ENCODE assay signal across 30 cellular contexts in the genomic region with DNA sequence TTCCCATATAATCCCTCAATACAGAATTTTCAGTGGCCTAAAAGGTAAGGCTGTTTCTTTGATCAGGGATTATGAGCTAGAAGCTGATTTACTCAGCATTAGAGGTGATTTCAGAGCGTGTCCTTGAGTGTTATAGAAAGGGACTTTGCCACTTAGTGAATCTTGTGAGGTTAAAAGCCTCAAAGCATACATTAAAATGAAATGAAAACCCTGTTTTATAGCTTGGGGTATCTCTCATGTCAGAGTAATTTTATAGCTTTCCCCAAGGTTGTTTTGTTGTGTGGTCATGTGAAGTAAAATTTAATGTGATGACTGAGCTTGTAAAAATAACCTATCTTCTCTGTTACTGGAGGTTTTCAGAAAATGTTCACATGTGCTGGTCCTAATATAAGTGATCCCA.
"Had no signal": no experiment of that assay in that cellular context is flagged by ENCODE, and none has a peak within 500 bp of the region (broad histone marks: within the 10 kb centered on the region; RNA-seq: fewer than 3 reads in every experiment).

No MANE protein-coding gene starts in this region.

- H3K36me3 ChIP-seq: adrenal gland, ascending aorta, breast epithelium, cardiac muscle cell, gastrocnemius medialis, heart left ventricle had no signal

- H3K36me3 Mint-ChIP-seq: activated naive CD8-positive, alpha-beta T cell treated with anti-CD3 and anti-CD28 coated beads for 36 hours; brain had no signal

- H3K9me3 Mint-ChIP-seq: activated CD4-positive, alpha-beta memory T cell treated with anti-CD3 and anti-CD28 coated beads, Interleukin-2, amount 10 ng/mL, durations not matched to agents 7 days and 5 days; activated CD4-positive, alpha-beta T cell treated with anti-CD3 and anti-CD28 coated beads, Interleukin-2, amount 10 ng/mL, durations not matched to agents 7 days and 5 days; activated naive CD8-positive, alpha-beta T cell treated with anti-CD3 and anti-CD28 coated beads for 36 hours; activated naive CD8-positive, alpha-beta T cell treated with anti-CD3 and anti-CD28 coated beads, Interleukin-2, amount 50 U/mL, for 24 hours; activated T-cell treated with anti-CD3 and anti-CD28 coated beads, Interleukin-2, amount 50 U/mL, for 4 hours; activated T-helper 17 cell treated with anti-CD3 and anti-CD28 coated beads, Interleukin-2, amount 50 U/mL, for 72 hours; brain; central memory CD8-positive, alpha-beta T cell; dendritic cell treated with granulocyte-macrophage colony-stimulating factor and Interleukin-4, amounts not matched to agents 40 ng/mL and 50 ng/mL, for 4 days; endodermal cell had no signal

- H3K4me3 Mint-ChIP-seq: activated CD4-positive, alpha-beta memory T cell treated with anti-CD3 and anti-CD28 coated beads, Interleukin-2, amount 10 ng/mL, durations not matched to agents 7 days and 5 days; activated CD4-positive, alpha-beta T cell treated with anti-CD3 and anti-CD28 coated beads, Interleukin-2, amount 10 ng/mL, durations not matched to agents 7 days and 5 days; activated naive CD8-positive, alpha-beta T cell treated with anti-CD3 and anti-CD28 coated beads for 36 hours; activated naive CD8-positive, alpha-beta T cell treated with anti-CD3 and anti-CD28 coated beads, Interleukin-2, amount 50 U/mL, for 24 hours; activated T-cell treated with anti-CD3 and anti-CD28 coated beads, Interleukin-2, amount 50 U/mL, for 4 hours; activated T-helper 17 cell treated with anti-CD3 and anti-CD28 coated beads, Interleukin-2, amount 50 U/mL, for 72 hours; brain; central memory CD8-positive, alpha-beta T cell; dendritic cell treated with granulocyte-macrophage colony-stimulating factor and Interleukin-4, amounts not matched to agents 40 ng/mL and 50 ng/mL, for 4 days; endodermal cell had no signal

- DNase-seq: activated CD4-positive, alpha-beta memory T cell treated with anti-CD3 and anti-CD28 coated beads, Interleukin-2, amount 10 ng/mL, durations not matched to agents 7 days and 5 days; activated CD4-positive, alpha-beta T cell treated with anti-CD3 and anti-CD28 coated beads for 1 hour; activated CD4-positive, alpha-beta T cell treated with anti-CD3 and anti-CD28 coated beads for 4 hours; activated CD4-positive, alpha-beta T cell treated with anti-CD3 and anti-CD28 coated beads, Interleukin-2, amount 10 ng/mL, durations not matched to agents 7 days and 5 days; activated CD4-positive, alpha-beta T cell treated with anti-CD3 and anti-CD28 coated beads, Interleukin-2, amount 50 U/mL, for 4 hours; activated effector memory CD4-positive, alpha-beta T cell treated with Interleukin-2 at 50 U/mL for 16 hours; activated gamma-delta T cell treated with Interleukin-2 at 50 U/mL for 16 hours; activated naive CD4-positive, alpha-beta T cell treated with anti-CD3 and anti-CD28 coated beads, Interleukin-2, amount 50 U/mL, for 16 hours; activated naive CD4-positive, alpha-beta T cell treated with Interleukin-2 at 50 U/mL for 16 hours; activated naive CD8-positive, alpha-beta T cell treated with anti-CD3 and anti-CD28 coated beads for 36 hours; activated naive CD8-positive, alpha-beta T cell treated with anti-CD3 and anti-CD28 coated beads, Interleukin-2, amount 50 U/mL, for 24 hours; activated T-cell treated with anti-CD3 and anti-CD28 coated beads, Interleukin-2, amount 50 U/mL, for 4 hours; adrenal gland; dorsolateral prefrontal cortex; effector memory CD4-positive, alpha-beta T cell; endodermal cell; foreskin keratinocyte; gastrocnemius medialis; glutamatergic neuron; heart left ventricle; T-helper 2 cell had no signal

- H3K4me1 ChIP-seq: adrenal gland, ascending aorta, breast epithelium, foreskin keratinocyte, gastrocnemius medialis, heart left ventricle had no signal

- H3K9me3 ChIP-seq: adrenal gland, ascending aorta, breast epithelium, gastrocnemius medialis, heart left ventricle had no signal

- H3K4me1 Mint-ChIP-seq: activated CD4-positive, alpha-beta memory T cell treated with anti-CD3 and anti-CD28 coated beads, Interleukin-2, amount 10 ng/mL, durations not matched to agents 7 days and 5 days; activated CD4-positive, alpha-beta T cell treated with anti-CD3 and anti-CD28 coated beads, Interleukin-2, amount 10 ng/mL, durations not matched to agents 7 days and 5 days; activated naive CD8-positive, alpha-beta T cell treated with anti-CD3 and anti-CD28 coated beads for 36 hours; activated naive CD8-positive, alpha-beta T cell treated with anti-CD3 and anti-CD28 coated beads, Interleukin-2, amount 50 U/mL, for 24 hours; activated T-helper 17 cell treated with anti-CD3 and anti-CD28 coated beads, Interleukin-2, amount 50 U/mL, for 72 hours; brain; central memory CD8-positive, alpha-beta T cell; endodermal cell had no signal

- H3K27me3 Mint-ChIP-seq: activated CD4-positive, alpha-beta memory T cell treated with anti-CD3 and anti-CD28 coated beads, Interleukin-2, amount 10 ng/mL, durations not matched to agents 7 days and 5 days; activated CD4-positive, alpha-beta T cell treated with anti-CD3 and anti-CD28 coated beads, Interleukin-2, amount 10 ng/mL, durations not matched to agents 7 days and 5 days; activated naive CD8-positive, alpha-beta T cell treated with anti-CD3 and anti-CD28 coated beads for 36 hours; activated naive CD8-positive, alpha-beta T cell treated with anti-CD3 and anti-CD28 coated beads, Interleukin-2, amount 50 U/mL, for 24 hours; activated T-helper 17 cell treated with anti-CD3 and anti-CD28 coated beads, Interleukin-2, amount 50 U/mL, for 72 hours; dendritic cell treated with granulocyte-macrophage colony-stimulating factor and Interleukin-4, amounts not matched to agents 40 ng/mL and 50 ng/mL, for 4 days had no signal

- ATAC-seq: activated naive CD8-positive, alpha-beta T cell treated with anti-CD3 and anti-CD28 coated beads, Interleukin-2, amount 50 U/mL, for 24 hours; activated T-cell treated with anti-CD3 and anti-CD28 coated beads, Interleukin-2, amount 50 U/mL, for 4 hours; activated T-helper 17 cell treated with anti-CD3 and anti-CD28 coated beads, Interleukin-2, amount 50 U/mL, for 72 hours; esophagus mucosa; foreskin keratinocyte; gastrocnemius medialis; heart left ventricle had no signal

- H3K27me3 ChIP-seq: adrenal gland, ascending aorta, breast epithelium, dorsolateral prefrontal cortex, foreskin keratinocyte, gastrocnemius medialis, heart left ventricle had no signal

- H3K27ac ChIP-seq: adrenal gland, ascending aorta, breast epithelium, cardiac muscle cell, coronary artery, dorsolateral prefrontal cortex, foreskin keratinocyte, gastrocnemius medialis, heart left ventricle had no signal

- H3K4me3 ChIP-seq: adrenal gland, ascending aorta, breast epithelium, cardiac muscle cell, coronary artery, dorsolateral prefrontal cortex, gastrocnemius medialis, heart left ventricle had no signal

- H3K27ac Mint-ChIP-seq: activated CD4-positive, alpha-beta memory T cell treated with anti-CD3 and anti-CD28 coated beads, Interleukin-2, amount 10 ng/mL, durations not matched to agents 7 days and 5 days; activated CD4-positive, alpha-beta T cell treated with anti-CD3 and anti-CD28 coated beads, Interleukin-2, amount 10 ng/mL, durations not matched to agents 7 days and 5 days; activated naive CD8-positive, alpha-beta T cell treated with anti-CD3 and anti-CD28 coated beads for 36 hours; activated naive CD8-positive, alpha-beta T cell treated with anti-CD3 and anti-CD28 coated beads, Interleukin-2, amount 50 U/mL, for 24 hours; activated T-helper 17 cell treated with anti-CD3 and anti-CD28 coated beads, Interleukin-2, amount 50 U/mL, for 72 hours; brain; dendritic cell treated with granulocyte-macrophage colony-stimulating factor and Interleukin-4, amounts not matched to agents 40 ng/mL and 50 ng/mL, for 4 days; endodermal cell had no signal
